Comparison of ENCODE assay signal across 11 cellular contexts in genomic region chr2:127174977-127175376, GRCh38. TPM values are rescaled to one million over a fixed set of nuclear protein-coding genes. Genes with fewer than 3 reads are reported as not detected.
DNase-seq lines count a peak whose midpoint lies in the region; ATAC-seq and TF ChIP-seq lines count a peak whose summit lies in the region.
"Had no signal": no experiment of that assay in that cellular context is flagged by ENCODE, and none has a peak within 500 bp of the region (broad histone marks: within the 10 kb centered on the region; RNA-seq: fewer than 3 reads in every experiment).

No MANE protein-coding gene starts in this region.

- no peaks in the 10 kb centered on the region for H3K36me3 Mint-ChIP-seq in T-helper 2 cell treated with Interferon-gamma antibody and Interleukin-4, amounts not matched to agents 5 μg/mL and 100 μg/mL, for 36 hours (ENCODE audit: low read depth)

- H3K36me3 ChIP-seq in SJCRH30: no peaks in the 10 kb centered on the region
- H3K36me3 ChIP-seq in heart right ventricle: no peaks in the 10 kb centered on the region
- H3K36me3 ChIP-seq: tibial nerve had no signal

- peaks cover under 1% of the 10 kb centered on the region for H3K4me1 Mint-ChIP-seq in T-helper 2 cell treated with Interferon-gamma antibody and Interleukin-4, amounts not matched to agents 5 μg/mL and 100 μg/mL, for 36 hours (ENCODE audit: low read depth)

- TF ChIP-seq CTCF in heart right ventricle (IDR thresholded peaks at IDR 0.05): no peak

- ATAC-seq in heart right ventricle: peak in 7 of 8 donors; percentile 17 to 65 (median 39)
- no peak for ATAC-seq in GM18505 (IDR thresholded peaks at IDR 0.05; ENCODE audit: unreplicated experiment)
- ATAC-seq in GM18502 (IDR thresholded peaks at IDR 0.05; ENCODE audit: poor library complexity, unreplicated experiment): no peak

- H3K4me3 Mint-ChIP-seq in T-helper 2 cell treated with Interferon-gamma antibody and Interleukin-4, amounts not matched to agents 5 μg/mL and 100 μg/mL, for 36 hours: no peak overlapping the region

- H3K9me3 ChIP-seq in SJCRH30 (replicated peaks) (no peaks in the 10 kb centered on the region; the same call in 1 of the 2 replicates), heart right ventricle (peaks cover 0 to 12% (median 0%) of the 10 kb centered on the region in 11 donors)
- H3K9me3 ChIP-seq: tibial nerve had no signal

- DNase-seq in Daoy (ENCODE audit: low read depth) (peak; percentile 35), SJCRH30 (peak; percentile 27 to 47), heart right ventricle (peak in 1 of 2 donors; percentile 36), retina (peak; percentile 50)
- no peak for DNase-seq in T-helper 2 cell treated with Interferon-gamma antibody and Interleukin-4, amounts not matched to agents 5 μg/mL and 100 μg/mL, for 36 hours (ENCODE audit: low spot score)
- no peak for DNase-seq in stimulated activated CD4-positive, alpha-beta T cell treated with anti-CD3 and anti-CD28 coated beads, Interleukin-4, amount 100 ng/mL, for 1 hour
- DNase-seq: NCI-H146 had no signal

- H3K9me3 Mint-ChIP-seq in T-helper 2 cell treated with Interferon-gamma antibody and Interleukin-4, amounts not matched to agents 5 μg/mL and 100 μg/mL, for 36 hours: peaks cover 7% of the 10 kb centered on the region

- H3K27ac ChIP-seq in SJCRH30 (no peak overlapping the region), heart right ventricle (peak overlapping the region in 4 of 10 donors; percentile 3 to 39 (median 30))
- H3K27ac ChIP-seq: SK-N-MC had no signal

- no peaks in the 10 kb centered on the region for H3K27me3 Mint-ChIP-seq in T-helper 2 cell treated with Interferon-gamma antibody and Interleukin-4, amounts not matched to agents 5 μg/mL and 100 μg/mL, for 36 hours (ENCODE audit: low read depth)

- WGBS in heart right ventricle, 2 donors: 39 to 41% methylated on average over 8 of the region's 8 CpGs

- no peak overlapping the region for H3K4me3 ChIP-seq in SJCRH30
- H3K4me3 ChIP-seq in heart right ventricle: no peak overlapping the region
- H3K4me3 ChIP-seq: SK-N-MC, tibial nerve had no signal

- H3K27me3 ChIP-seq in SJCRH30 (no peaks in the 10 kb centered on the region), heart right ventricle (peaks cover 0 to 13% (median 0%) of the 10 kb centered on the region in 7 donors)
- H3K27me3 ChIP-seq: tibial nerve had no signal

- H3K4me1 ChIP-seq in SJCRH30 (no peaks in the 10 kb centered on the region), heart right ventricle (peaks cover 0 to 43% (median 25%) of the 10 kb centered on the region in 9 donors)

- intact Hi-C loops in heart right ventricle (cut with DNase I): loop anchor here in 2 of 10 donors (5.0 to 10.0 kb wide), 2 partner anchors 68 to 110 kb away; partner anchors contain the start of gene BIN1 (in 1 of the 2)

- no peak overlapping the region for H3K27ac Mint-ChIP-seq in T-helper 2 cell treated with Interferon-gamma antibody and Interleukin-4, amounts not matched to agents 5 μg/mL and 100 μg/mL, for 36 hours

- TF ChIP-seq POLR2A in GM18505 (IDR thresholded peaks at IDR 0.05; ENCODE audit: borderline replicate concordance, extremely low read depth, insufficient read depth, insufficient read length): no peak

RNA-seq across cellular contexts. Expression of gene CYP27C1, which starts 45.1 kb away (rescaled TPM):
- total RNA-seq in Daoy (2014; rRNA removed; shearing (Covaris generic)): 0.34 and 0.83 TPM in 2 replicates
- 0.30 and 0.35 TPM in 2 replicates for total RNA-seq in SJCRH30 (2014; rRNA removed; shearing (Covaris generic))
- total RNA-seq in heart right ventricle: under 1 TPM in 4 of 10 donors, not detected in 6; 0.10 to 0.20 (median 0.13) TPM
- under 1 TPM; 0.07 to 0.15 TPM for polyA plus RNA-seq in heart right ventricle

Comparison
In these comparisons a context has a peak if more than half of its experiments do, and no peak if none do; other contexts are left out.
1. DNase-seq: peak in Daoy (single experiment), SJCRH30 (2 of 2) and retina (single experiment); none in T-helper 2 cell treated with Interferon-gamma antibody and Interleukin-4, amounts not matched to agents 5 μg/mL and 100 μg/mL, for 36 hours (single experiment) and stimulated activated CD4-positive, alpha-beta T cell treated with anti-CD3 and anti-CD28 coated beads, Interleukin-4, amount 100 ng/mL, for 1 hour (single experiment).
2. ATAC-seq: peak in heart right ventricle (7 of 8); none in GM18505 (single experiment) and GM18502 (single experiment).